Comparison of ENCODE assay signal across 16 cellular contexts in the genomic region with DNA sequence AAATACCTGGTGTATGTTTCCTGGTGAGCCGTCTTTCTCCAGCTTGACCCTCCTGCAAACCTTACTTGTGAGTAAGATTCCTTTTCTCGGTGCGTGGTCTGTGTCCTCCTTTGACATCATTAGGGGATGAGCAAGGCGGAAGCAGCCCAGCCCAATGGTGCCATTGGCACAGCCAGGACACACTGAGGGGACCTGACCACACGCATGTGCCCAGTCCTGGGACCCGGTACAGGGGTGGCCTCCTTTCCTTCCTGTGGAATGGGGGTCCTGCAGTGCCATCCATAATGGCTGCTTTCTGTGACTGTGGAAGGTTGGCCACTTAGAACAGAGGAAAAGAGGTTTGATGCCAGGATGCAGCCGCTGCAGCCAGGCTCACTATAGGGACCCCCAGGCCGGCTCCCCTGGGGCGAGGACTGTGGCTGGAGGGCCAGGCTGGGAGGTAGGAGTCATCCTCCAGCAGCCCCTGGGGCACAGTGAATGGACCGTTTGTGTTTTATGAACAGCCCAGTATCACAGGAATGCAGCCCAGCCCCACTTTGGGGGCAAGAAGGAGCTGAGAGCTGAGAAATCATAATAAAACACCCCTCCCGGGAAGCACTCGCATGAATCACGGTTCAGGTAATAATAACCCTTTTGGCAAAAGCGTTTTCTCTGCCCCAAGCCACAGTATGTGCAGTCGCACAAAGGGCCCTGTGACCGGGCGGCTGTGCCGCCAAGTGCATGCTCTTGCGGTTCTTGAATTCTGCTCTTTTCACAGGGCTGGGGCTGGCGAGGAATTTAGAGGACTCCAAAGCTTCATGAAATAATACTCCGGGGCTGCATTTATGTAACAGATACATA.
"Had no signal": no experiment of that assay in that cellular context is flagged by ENCODE, and none has a peak within 500 bp of the region (broad histone marks: within the 10 kb centered on the region; RNA-seq: fewer than 3 reads in every experiment).

No MANE protein-coding gene starts in this region.

- H3K27ac ChIP-seq: left ventricle myocardium inferior, ovary, tibial nerve had no signal

- H3K27me3 ChIP-seq: ovary, tibial nerve had no signal

- H3K36me3 Mint-ChIP-seq: activated naive CD8-positive, alpha-beta T cell; natural killer cell treated with Interleukin-12 subunit alpha and Interleukin-12 subunit beta and Interleukin-15 and Interleukin-18, amount 100 ng/mL, for 72 hours had no signal

- H3K4me3 ChIP-seq: left ventricle myocardium inferior, ovary, tibial nerve had no signal

- H3K36me3 ChIP-seq: left ventricle myocardium inferior, ovary, tibial nerve had no signal

- H3K4me3 Mint-ChIP-seq: activated B cell treated with CpG ODN at 0.5 μM for 24 hours; activated CD4-positive, alpha-beta T cell treated with anti-CD3 and anti-CD28 coated beads, Interleukin-2, amount 10 ng/mL, durations not matched to agents 7 days and 5 days; activated naive CD8-positive, alpha-beta T cell; memory B cell; natural killer cell treated with Interleukin-12 subunit alpha and Interleukin-12 subunit beta and Interleukin-15 and Interleukin-18, amount 100 ng/mL, for 72 hours; T-helper 1 cell treated with Interleukin-12 subunit alpha and Interleukin-12 subunit beta and Interleukin-4 antibody, amounts not matched to agents 30 μg/mL and 1 μg/mL, for 36 hours had no signal

- H3K27me3 Mint-ChIP-seq: activated B cell treated with CpG ODN at 0.5 μM for 24 hours; activated CD4-positive, alpha-beta T cell treated with anti-CD3 and anti-CD28 coated beads, Interleukin-2, amount 10 ng/mL, durations not matched to agents 7 days and 5 days; activated naive CD8-positive, alpha-beta T cell had no signal

- H3K4me1 ChIP-seq: left ventricle myocardium inferior had no signal

- ATAC-seq: natural killer cell treated with Interleukin-12 subunit alpha and Interleukin-12 subunit beta and Interleukin-15 and Interleukin-18, amount 100 ng/mL, for 72 hours had no signal

- FAIRE-seq: bronchial epithelial cell, TTC549 had no signal

- H3K27ac Mint-ChIP-seq: activated B cell treated with CpG ODN at 0.5 μM for 24 hours; activated CD4-positive, alpha-beta T cell treated with anti-CD3 and anti-CD28 coated beads, Interleukin-2, amount 10 ng/mL, durations not matched to agents 7 days and 5 days; activated naive CD8-positive, alpha-beta T cell; memory B cell; natural killer cell treated with Interleukin-12 subunit alpha and Interleukin-12 subunit beta and Interleukin-15 and Interleukin-18, amount 100 ng/mL, for 72 hours; T-helper 1 cell treated with Interleukin-12 subunit alpha and Interleukin-12 subunit beta and Interleukin-4 antibody, amounts not matched to agents 30 μg/mL and 1 μg/mL, for 36 hours had no signal

- DNase-seq: activated B cell treated with CpG ODN at 0.5 μM for 24 hours; activated CD4-positive, alpha-beta T cell treated with anti-CD3 and anti-CD28 coated beads, Interleukin-2, amount 10 ng/mL, durations not matched to agents 7 days and 5 days; activated gamma-delta T cell; activated T-cell treated with anti-CD3 and anti-CD28 coated beads, Interleukin-2, amount 50 U/mL, for 48 hours; amygdala; foreskin melanocyte; head of caudate nucleus; left ventricle myocardium inferior had no signal

- H3K4me1 Mint-ChIP-seq: memory B cell had no signal

- H3K9me3 Mint-ChIP-seq: activated B cell treated with CpG ODN at 0.5 μM for 24 hours; activated CD4-positive, alpha-beta T cell treated with anti-CD3 and anti-CD28 coated beads, Interleukin-2, amount 10 ng/mL, durations not matched to agents 7 days and 5 days; natural killer cell treated with Interleukin-12 subunit alpha and Interleukin-12 subunit beta and Interleukin-15 and Interleukin-18, amount 100 ng/mL, for 72 hours; T-helper 1 cell treated with Interleukin-12 subunit alpha and Interleukin-12 subunit beta and Interleukin-4 antibody, amounts not matched to agents 30 μg/mL and 1 μg/mL, for 36 hours had no signal

- H3K9me3 ChIP-seq: left ventricle myocardium inferior, ovary, tibial nerve had no signal
